19 cellular contexts compared by ENCODE assay signal in genomic region chr12:1803736-1804135, GRCh38. TPM values are rescaled to one million over a fixed set of nuclear protein-coding genes. Genes with fewer than 3 reads are reported as not detected.
DNase-seq lines count a peak whose midpoint lies in the region; ATAC-seq and TF ChIP-seq lines count a peak whose summit lies in the region.
"Had no signal": no experiment of that assay in that cellular context is flagged by ENCODE, and none has a peak within 500 bp of the region (broad histone marks: within the 10 kb centered on the region; RNA-seq: fewer than 3 reads in every experiment).

No MANE protein-coding gene starts in this region.

- ATAC-seq in sciatic nerve (no peak), HG02970 (IDR thresholded peaks at IDR 0.05; ENCODE audit: low FRiP score, unreplicated experiment) (no peak)

- H3K27ac ChIP-seq in HEK293 (ENCODE audit: extremely low read depth, low read depth, low read length) (no peak overlapping the region), WERI-Rb-1 (no peak overlapping the region)
- H3K27ac ChIP-seq: PC-9, vagina had no signal

- no peak overlapping the region for H3K4me3 ChIP-seq in HEK293 (ENCODE audit: low read depth, low read length)
- no peak overlapping the region for H3K4me3 ChIP-seq in WERI-Rb-1 (ENCODE audit: low read depth, low read length)
- H3K4me3 ChIP-seq: PC-9, skin epidermis, vagina had no signal

- intact Hi-C loops in sciatic nerve (cut with DNase I): loop anchor here (10.0 kb wide), 1 partner anchor 791 kb away; no protein-coding TSS in a partner anchor

- no peaks in the 10 kb centered on the region for H3K27me3 ChIP-seq in WERI-Rb-1 (ENCODE audit: insufficient read depth, low read depth, severe bottlenecking)
- H3K27me3 ChIP-seq: vagina had no signal

- peaks cover 2% of the 10 kb centered on the region for H3K9me3 Mint-ChIP-seq in activated naive CD4-positive, alpha-beta T cell treated with anti-CD3 and anti-CD28 coated beads, Interleukin-2, amount 10 ng/mL, durations not matched to agents 7 days and 5 days
- H3K9me3 Mint-ChIP-seq: activated CD4-positive, alpha-beta T cell treated with anti-CD3 and anti-CD28 coated beads, Interleukin-2, amount 10 ng/mL, durations not matched to agents 7 days and 5 days; CD14-positive monocyte; naive thymus-derived CD8-positive, alpha-beta T cell; stimulated activated effector memory CD8-positive, alpha-beta T cell treated with anti-CD3 and anti-CD28 coated beads, Interleukin-12 subunit alpha, Interleukin-12 subunit beta, amount 100 ng/mL, for 72 hours; T-helper 1 cell treated with Interleukin-12 subunit alpha and Interleukin-12 subunit beta and Interleukin-4 antibody, amounts not matched to agents 30 μg/mL and 1 μg/mL, for 36 hours had no signal

- CTCF ChIA-PET in activated naive CD4-positive, alpha-beta T cell treated with anti-CD3 and anti-CD28 coated beads, Interleukin-2, amount 10 ng/mL, durations not matched to agents 7 days and 5 days (lab: Charles Lee): interaction anchor here (0.8 to 2.6 kb wide), 2 partner anchors 127 to 136 kb away, joined by 3 to 7 read pairs; no protein-coding TSS in a partner anchor
- CTCF ChIA-PET in HEK293 (lab: Yijun Ruan, JAX): interaction anchor here (0.6 to 5.1 kb wide), 4 partner anchors 12 to 481 kb away, joined by 3 to 22 read pairs (median 4); no protein-coding TSS in a partner anchor

- peaks cover 1% of the 10 kb centered on the region for H3K36me3 Mint-ChIP-seq in activated naive CD4-positive, alpha-beta T cell treated with anti-CD3 and anti-CD28 coated beads, Interleukin-2, amount 10 ng/mL, durations not matched to agents 7 days and 5 days
- H3K36me3 Mint-ChIP-seq: naive thymus-derived CD8-positive, alpha-beta T cell; stimulated activated effector memory CD8-positive, alpha-beta T cell treated with anti-CD3 and anti-CD28 coated beads, Interleukin-12 subunit alpha, Interleukin-12 subunit beta, amount 100 ng/mL, for 72 hours had no signal

- peaks cover 8% of the 10 kb centered on the region for H3K27me3 Mint-ChIP-seq in activated naive CD4-positive, alpha-beta T cell treated with anti-CD3 and anti-CD28 coated beads, Interleukin-2, amount 10 ng/mL, durations not matched to agents 7 days and 5 days
- H3K27me3 Mint-ChIP-seq: activated CD4-positive, alpha-beta T cell treated with anti-CD3 and anti-CD28 coated beads, Interleukin-2, amount 10 ng/mL, durations not matched to agents 7 days and 5 days; naive thymus-derived CD8-positive, alpha-beta T cell had no signal

- H3K4me1 Mint-ChIP-seq in activated naive CD4-positive, alpha-beta T cell treated with anti-CD3 and anti-CD28 coated beads, Interleukin-2, amount 10 ng/mL, durations not matched to agents 7 days and 5 days: peaks cover 7% of the 10 kb centered on the region

- POLR2A ChIA-PET in HEK293 (lab: Yijun Ruan, JAX): no interaction called here

- H3K4me3 Mint-ChIP-seq in activated naive CD4-positive, alpha-beta T cell treated with anti-CD3 and anti-CD28 coated beads, Interleukin-2, amount 10 ng/mL, durations not matched to agents 7 days and 5 days: no peak overlapping the region
- H3K4me3 Mint-ChIP-seq: activated CD4-positive, alpha-beta T cell treated with anti-CD3 and anti-CD28 coated beads, Interleukin-2, amount 10 ng/mL, durations not matched to agents 7 days and 5 days; CD14-positive monocyte; T-helper 1 cell treated with Interleukin-12 subunit alpha and Interleukin-12 subunit beta and Interleukin-4 antibody, amounts not matched to agents 30 μg/mL and 1 μg/mL, for 36 hours had no signal

- no peaks in the 10 kb centered on the region for H3K4me1 ChIP-seq in HEK293 (ENCODE audit: control insufficient read depth, insufficient read depth, low read length)
- H3K4me1 ChIP-seq: vagina had no signal

- no peak overlapping the region for H3K27ac Mint-ChIP-seq in activated naive CD4-positive, alpha-beta T cell treated with anti-CD3 and anti-CD28 coated beads, Interleukin-2, amount 10 ng/mL, durations not matched to agents 7 days and 5 days
- H3K27ac Mint-ChIP-seq: activated CD4-positive, alpha-beta T cell treated with anti-CD3 and anti-CD28 coated beads, Interleukin-2, amount 10 ng/mL, durations not matched to agents 7 days and 5 days had no signal

- no peaks in the 10 kb centered on the region for H3K9me3 ChIP-seq in HEK293 (ENCODE audit: control insufficient read depth, insufficient read depth, low read depth, low read length)
- H3K9me3 ChIP-seq in WERI-Rb-1 (ENCODE audit: severe bottlenecking): no peaks in the 10 kb centered on the region
- H3K9me3 ChIP-seq: vagina had no signal

- H3K36me3 ChIP-seq in HEK293 (ENCODE audit: control insufficient read depth in 2 of 2, insufficient read depth in 1 of 2, low read length in 2 of 2) (no peaks in the 10 kb centered on the region), WERI-Rb-1 (no peaks in the 10 kb centered on the region)
- H3K36me3 ChIP-seq: vagina had no signal

- peak; percentile 16 for DNase-seq in activated naive CD4-positive, alpha-beta T cell treated with anti-CD3 and anti-CD28 coated beads, Interleukin-2, amount 10 ng/mL, durations not matched to agents 7 days and 5 days
- DNase-seq in activated naive CD4-positive, alpha-beta T cell (lab: John Stamatoyannopoulos, UW): no peak
- DNase-seq in WERI-Rb-1 (peak; percentile 3), sciatic nerve (ENCODE audit: low spot score) (peak; percentile 46), activated gamma-delta T cell treated with Interleukin-2 at 50 U/mL for 16 hours (no peak), MV-4-11 (lab: John Stamatoyannopoulos, UW) (no peak)

- TF ChIP-seq CTCF in HEK293 (tag by site-specific recombination; IDR thresholded peaks at IDR 0.05): no peak
- no peak for TF ChIP-seq CTCF in WERI-Rb-1 (IDR thresholded peaks at IDR 0.05; ENCODE audit: low read depth, low read length)

TF ChIP-seq in HEK293, 187 proteins besides CTCF, POLR2A, EP300 and RAD21:
- TF ChIP-seq YY1 (tag by site-specific recombination; IDR thresholded peaks at IDR 0.05) (no peak), PRDM2 (tag by site-specific recombination; IDR thresholded peaks at IDR 0.05; ENCODE audit: borderline replicate concordance) (peak; percentile 49; the same call in 1 of the 2 replicates), ZNF561 (tag by site-specific recombination; IDR thresholded peaks at IDR 0.05; ENCODE audit: borderline replicate concordance) (no peak)

RNA-seq across cellular contexts. Expression of gene LRTM2, which starts 16.6 kb away (rescaled TPM):
- not detected for total RNA-seq in sciatic nerve
- total RNA-seq: activated CD4-positive, alpha-beta T cell treated with anti-CD3 and anti-CD28 coated beads, Interleukin-2, amount 10 ng/mL, durations not matched to agents 7 days and 5 days; aorta; dermis blood vessel endothelial cell; endothelial cell of umbilical vein; PC-9; vagina had no signal

Comparison
In these comparisons a context has a peak if more than half of its experiments do, and no peak if none do; other contexts are left out.
1. DNase-seq: peak in activated naive CD4-positive, alpha-beta T cell treated with anti-CD3 and anti-CD28 coated beads, Interleukin-2, amount 10 ng/mL, durations not matched to agents 7 days and 5 days (single experiment), WERI-Rb-1 (single experiment) and sciatic nerve (single experiment); none in activated naive CD4-positive, alpha-beta T cell (0 of 4), activated gamma-delta T cell treated with Interleukin-2 at 50 U/mL for 16 hours (single experiment) and MV-4-11 (single experiment).